27 cellular contexts compared by ENCODE assay signal in genomic region chrX:70498129-70498528, GRCh38.
"Had no signal": no experiment of that assay in that cellular context is flagged by ENCODE, and none has a peak within 500 bp of the region (broad histone marks: within the 10 kb centered on the region; RNA-seq: fewer than 3 reads in every experiment).

No MANE protein-coding gene starts in this region.

- H3K4me1 ChIP-seq: gastrocnemius medialis, heart left ventricle, left lung, lower lobe of right lung, pancreas, prostate gland, right atrium auricular region, sigmoid colon, testis, tibial nerve, upper lobe of left lung had no signal

- H3K36me3 Mint-ChIP-seq: natural killer cell had no signal

- ATAC-seq: esophagus mucosa; gastrocnemius medialis; heart left ventricle; left cardiac atrium; left lung; lower lobe of right lung; natural killer cell; stimulated activated memory B cell treated with anti-CD40 and anti-IgM and Interleukin-4, amounts not matched to agents 10 μg/mL and 1 μg/mL and 100 μg/mL, for 72 hours; stimulated activated naive CD8-positive, alpha-beta T cell treated with anti-CD3 and anti-CD28 coated beads, Interleukin-15, Interleukin-2, amounts not matched to agents 100 U/mL and 50 U/mL, for 24 hours had no signal

- H3K4me1 Mint-ChIP-seq: memory B cell; natural killer cell; neural crest cell; stimulated activated memory B cell treated with anti-CD40 and anti-IgM and Interleukin-4, amounts not matched to agents 10 μg/mL and 1 μg/mL and 100 μg/mL, for 72 hours had no signal

- H3K27ac ChIP-seq: dorsolateral prefrontal cortex, epithelial cell of prostate, gastrocnemius medialis, heart left ventricle, hepatocyte, left lung, lower lobe of right lung, neutrophil, pancreas, prostate gland, sigmoid colon, testis, tibial nerve, upper lobe of left lung had no signal

- DNase-seq: dorsolateral prefrontal cortex; effector CD4-positive, alpha-beta T cell; foreskin fibroblast; gastrocnemius medialis; heart left ventricle; left cardiac atrium; left lung; lower lobe of right lung; natural killer cell; pancreas; sigmoid colon; stimulated activated CD4-positive, alpha-beta T cell treated with anti-CD3 and anti-CD28 coated beads, Interleukin-2, amount 100 ng/mL, for 24 hours; stimulated activated CD4-positive, alpha-beta T cell treated with anti-CD3 and anti-CD28 coated beads, Interleukin-4, amount 100 ng/mL, for 24 hours; stimulated activated naive CD8-positive, alpha-beta T cell treated with anti-CD3 and anti-CD28 coated beads, Interleukin-15, Interleukin-2, amounts not matched to agents 100 U/mL and 50 U/mL, for 24 hours; substantia nigra; testis; upper lobe of left lung had no signal

- H3K36me3 ChIP-seq: gastrocnemius medialis, neutrophil, prostate gland had no signal

- H3K4me3 Mint-ChIP-seq: memory B cell; natural killer cell; neural crest cell; stimulated activated memory B cell treated with anti-CD40 and anti-IgM and Interleukin-4, amounts not matched to agents 10 μg/mL and 1 μg/mL and 100 μg/mL, for 72 hours had no signal

- H3K4me2 ChIP-seq: hepatocyte had no signal

- H2AFZ ChIP-seq: hepatocyte had no signal

- H3K27me3 ChIP-seq: gastrocnemius medialis, hepatocyte, left lung, neutrophil, right atrium auricular region, sigmoid colon, testis, upper lobe of left lung had no signal

- H3K9me3 Mint-ChIP-seq: memory B cell; natural killer cell; neural crest cell; stimulated activated memory B cell treated with anti-CD40 and anti-IgM and Interleukin-4, amounts not matched to agents 10 μg/mL and 1 μg/mL and 100 μg/mL, for 72 hours had no signal

- H3K9me3 ChIP-seq: gastrocnemius medialis, heart left ventricle, left lung, lower lobe of right lung, neutrophil, pancreas, prostate gland, right atrium auricular region, sigmoid colon, testis, tibial nerve, upper lobe of left lung had no signal

- H3K79me2 ChIP-seq: hepatocyte had no signal

- H3K27me3 Mint-ChIP-seq: memory B cell; stimulated activated memory B cell treated with anti-CD40 and anti-IgM and Interleukin-4, amounts not matched to agents 10 μg/mL and 1 μg/mL and 100 μg/mL, for 72 hours had no signal

- H3K27ac Mint-ChIP-seq: memory B cell; natural killer cell; stimulated activated memory B cell treated with anti-CD40 and anti-IgM and Interleukin-4, amounts not matched to agents 10 μg/mL and 1 μg/mL and 100 μg/mL, for 72 hours had no signal

- H3K4me3 ChIP-seq: dorsolateral prefrontal cortex, gastrocnemius medialis, heart left ventricle, hepatocyte, left lung, lower lobe of right lung, pancreas, prostate gland, right atrium auricular region, sigmoid colon, testis, tibial nerve, upper lobe of left lung had no signal
